Comparison of ENCODE assay signal across 1 cellular context in genomic region chr6:41449399-41450245, GRCh38.
A peak's percentile ranks its signal among the peaks of the same experiment; 100 is the strongest.
TF ChIP-seq lines count a peak whose summit lies in the region.

No MANE protein-coding gene starts in this region.

TF ChIP-seq in HepG2, 621 proteins besides CTCF, POLR2A, EP300 and RAD21 (continued from another document and continues in another):
- TF ChIP-seq HMGXB3 (CRISPR knock-in tag; IDR thresholded peaks at IDR 0.05; ENCODE audit: borderline replicate concordance) (no peak; the same call in 1 of the 2 replicates), NFIB (CRISPR knock-in tag; IDR thresholded peaks at IDR 0.05; ENCODE audit: borderline replicate concordance) (peak; percentile 98), SOX13 (IDR thresholded peaks at IDR 0.05) (no peak), SOX13 (CRISPR knock-in tag; conservative IDR thresholded peaks at IDR 0.05 in 1 of 2, IDR thresholded peaks at IDR 0.05 in 1 of 2) (peak in 1 of 2 experiments; percentile 41; a peak in 1 of 4 replicates), PATZ1 (CRISPR knock-in tag; IDR thresholded peaks at IDR 0.05) (peak; percentile 45; the same call in 1 of the 2 replicates), ZNF251 (CRISPR knock-in tag; IDR thresholded peaks at IDR 0.05) (no peak), SKI (IDR thresholded peaks at IDR 0.05; ENCODE audit: partially characterized antibody) (peak; percentile 26), ZFP36L2 (CRISPR knock-in tag; IDR thresholded peaks at IDR 0.05) (no peak), MEIS1 (CRISPR knock-in tag; IDR thresholded peaks at IDR 0.05; ENCODE audit: borderline replicate concordance) (0 out of 2 replicates have a peak, but pooled peaks have one; percentile 41), NCOA2 (CRISPR knock-in tag; IDR thresholded peaks at IDR 0.05) (peak; percentile 51), ZNF720 (CRISPR knock-in tag; IDR thresholded peaks at IDR 0.05) (no peak), ZNF761 (CRISPR knock-in tag; conservative IDR thresholded peaks at IDR 0.05) (no peak), ATF2 (CRISPR knock-in tag; IDR thresholded peaks at IDR 0.05) (no peak), ZNF501 (CRISPR knock-in tag; IDR thresholded peaks at IDR 0.05) (no peak), ZNF75D (CRISPR knock-in tag; IDR thresholded peaks at IDR 0.05; ENCODE audit: borderline replicate concordance) (no peak), FOSL1 (CRISPR knock-in tag; IDR thresholded peaks at IDR 0.05; ENCODE audit: borderline replicate concordance) (no peak), ZSCAN22 (CRISPR knock-in tag; IDR thresholded peaks at IDR 0.05) (no peak), ESRRA (CRISPR knock-in tag; IDR thresholded peaks at IDR 0.05; ENCODE audit: low read depth) (no peak), ZNF414 (CRISPR knock-in tag; IDR thresholded peaks at IDR 0.05) (0 out of 2 replicates have a peak, but pooled peaks have one; percentile 39), TEAD2 (CRISPR knock-in tag; IDR thresholded peaks at IDR 0.05) (no peak), ZNF292 (CRISPR knock-in tag; IDR thresholded peaks at IDR 0.05; ENCODE audit: borderline replicate concordance, low read depth) (no peak), ZNF652 (CRISPR knock-in tag; IDR thresholded peaks at IDR 0.05; ENCODE audit: borderline replicate concordance, low read depth) (no peak), ZFP90 (CRISPR knock-in tag; IDR thresholded peaks at IDR 0.05; ENCODE audit: borderline replicate concordance) (no peak), PPARG (CRISPR knock-in tag; conservative IDR thresholded peaks at IDR 0.05) (peak; percentile 71; the same call in 1 of the 2 replicates), GPN1 (CRISPR knock-in tag; IDR thresholded peaks at IDR 0.05; ENCODE audit: borderline replicate concordance) (no peak), GLI4 (CRISPR knock-in tag; IDR thresholded peaks at IDR 0.05; ENCODE audit: borderline replicate concordance) (no peak), NR1H2 (CRISPR knock-in tag; IDR thresholded peaks at IDR 0.05; ENCODE audit: borderline replicate concordance, low read depth) (no peak), FOXO4 (CRISPR knock-in tag; conservative IDR thresholded peaks at IDR 0.05) (no peak), ZNF383 (CRISPR knock-in tag; IDR thresholded peaks at IDR 0.05; ENCODE audit: borderline replicate concordance) (no peak), FOXK2 (IDR thresholded peaks at IDR 0.05) (no peak), BHLHE40 (IDR thresholded peaks at IDR 0.05; ENCODE audit: low read length) (no peak), KMT2A (CRISPR knock-in tag; IDR thresholded peaks at IDR 0.05) (no peak), PRMT3 (CRISPR knock-in tag; IDR thresholded peaks at IDR 0.05; ENCODE audit: borderline replicate concordance, low read depth) (no peak), SOX5 (CRISPR knock-in tag; IDR thresholded peaks at IDR 0.05; ENCODE audit: borderline replicate concordance) (peak; percentile 32; the same call in 1 of the 2 replicates), NFKBIZ (CRISPR knock-in tag; IDR thresholded peaks at IDR 0.05) (no peak), RBM39 (IDR thresholded peaks at IDR 0.05; ENCODE audit: low read depth, low read length, poor library complexity, severe bottlenecking) (no peak), GABPA (IDR thresholded peaks at IDR 0.05; ENCODE audit: low read depth, low read length) (no peak), GABPA (CRISPR knock-in tag; IDR thresholded peaks at IDR 0.05; ENCODE audit: low read depth) (0 out of 2 replicates have a peak, but pooled peaks have one; percentile 12), ZFY (CRISPR knock-in tag; IDR thresholded peaks at IDR 0.05) (no peak), ZNF350 (CRISPR knock-in tag; IDR thresholded peaks at IDR 0.05; ENCODE audit: borderline replicate concordance, low read depth) (peak; percentile 76; the same call in 1 of the 2 replicates), HOXD1 (CRISPR knock-in tag; IDR thresholded peaks at IDR 0.05) (no peak), ISL2 (CRISPR knock-in tag; IDR thresholded peaks at IDR 0.05) (0 out of 2 replicates have a peak, but pooled peaks have one; percentile 47), SUZ12 (IDR thresholded peaks at IDR 0.05; ENCODE audit: low read depth, low read length) (no peak), MYPOP (CRISPR knock-in tag; IDR thresholded peaks at IDR 0.05) (0 out of 2 replicates have a peak, but pooled peaks have one; percentile 35), SMAD1 (CRISPR knock-in tag; IDR thresholded peaks at IDR 0.05; ENCODE audit: borderline replicate concordance, low read depth) (no peak), GTF2F1 (IDR thresholded peaks at IDR 0.05; ENCODE audit: low read length) (peak; percentile 96), ZNF780A (CRISPR knock-in tag; IDR thresholded peaks at IDR 0.05) (no peak), NFE2L2 (IDR thresholded peaks at IDR 0.05; ENCODE audit: low read length) (no peak), TAF1 (CRISPR knock-in tag; IDR thresholded peaks at IDR 0.05) (no peak), CEBPZ (IDR thresholded peaks at IDR 0.05; ENCODE audit: low read length) (no peak), ZNF816 (CRISPR knock-in tag; IDR thresholded peaks at IDR 0.05; ENCODE audit: borderline replicate concordance) (0 out of 2 replicates have a peak, but pooled peaks have one; percentile 24), ZSCAN9 (CRISPR knock-in tag; IDR thresholded peaks at IDR 0.05; ENCODE audit: borderline replicate concordance) (no peak), ZNF296 (CRISPR knock-in tag; conservative IDR thresholded peaks at IDR 0.05) (no peak), PLSCR1 (CRISPR knock-in tag; IDR thresholded peaks at IDR 0.05; ENCODE audit: borderline replicate concordance) (no peak), GZF1 (CRISPR knock-in tag; IDR thresholded peaks at IDR 0.05) (no peak), SMAD3 (CRISPR knock-in tag; IDR thresholded peaks at IDR 0.05) (no peak; the same call in 1 of the 2 replicates), ELF4 (CRISPR knock-in tag; IDR thresholded peaks at IDR 0.05; ENCODE audit: borderline replicate concordance) (no peak), MAFK (conservative IDR thresholded peaks at IDR 0.05 in 1 of 2, IDR thresholded peaks at IDR 0.05 in 1 of 2; ENCODE audit: low read length in 2 of 2) (no peak), ZNF180 (CRISPR knock-in tag; IDR thresholded peaks at IDR 0.05; ENCODE audit: borderline replicate concordance, low read depth) (no peak), ZNF7 (CRISPR knock-in tag; IDR thresholded peaks at IDR 0.05) (no peak), CREB1 (IDR thresholded peaks at IDR 0.05) (no peak), CREB1 (CRISPR knock-in tag; IDR thresholded peaks at IDR 0.05) (peak; percentile 10; the same call in 1 of the 2 replicates)
